9 cellular contexts compared by ENCODE assay signal in the genomic region with DNA sequence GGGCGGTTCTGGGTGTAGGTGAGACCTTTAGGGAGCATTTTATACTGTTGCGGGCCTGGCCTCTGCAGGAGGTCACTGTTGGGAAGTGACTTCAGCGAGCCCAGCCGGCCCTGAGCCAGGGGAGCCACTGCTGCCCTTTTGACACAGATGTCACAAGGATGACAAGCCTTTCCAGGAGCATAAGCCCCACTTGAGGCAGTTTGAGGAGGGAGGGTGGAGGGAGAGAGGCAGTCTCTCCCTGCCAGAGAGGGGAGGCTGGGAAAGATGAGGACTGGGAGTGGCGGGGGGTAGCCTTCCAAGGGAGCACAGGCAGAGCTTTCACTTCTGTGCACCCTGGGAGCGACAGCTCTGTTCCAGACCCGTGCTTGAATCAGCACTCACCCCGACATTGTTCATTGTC. TPM values are rescaled to one million over a fixed set of nuclear protein-coding genes. Genes with fewer than 3 reads are reported as not detected.
DNase-seq lines count a peak whose midpoint lies in the region; ATAC-seq, FAIRE-seq and TF ChIP-seq lines count a peak whose summit lies in the region.
"Had no signal": no experiment of that assay in that cellular context is flagged by ENCODE, and none has a peak within 500 bp of the region (broad histone marks: within the 10 kb centered on the region; RNA-seq: fewer than 3 reads in every experiment).

No MANE protein-coding gene starts in this region.

- H3K9me3 Mint-ChIP-seq in activated naive CD4-positive, alpha-beta T cell treated with anti-CD3 and anti-CD28 coated beads, Interleukin-2, amount 10 ng/mL, durations not matched to agents 7 days and 5 days, result no peaks in the 10 kb centered on the region
- no peaks in the 10 kb centered on the region for H3K9me3 Mint-ChIP-seq in activated T-helper 2 cell treated with anti-CD3 and anti-CD28 coated beads, Interferon-gamma antibody, Interleukin-2, Interleukin-4, amounts not matched to agents 10 μg/mL and 5 μg/mL and 100 μg/mL, durations not matched to agents 14 hours and 24 hours and 36 hours
- no peaks in the 10 kb centered on the region for H3K9me3 Mint-ChIP-seq in memory B cell

- H3K4me3 Mint-ChIP-seq in activated naive CD4-positive, alpha-beta T cell treated with anti-CD3 and anti-CD28 coated beads, Interleukin-2, amount 10 ng/mL, durations not matched to agents 7 days and 5 days, result no peak overlapping the region
- no peak overlapping the region for H3K4me3 Mint-ChIP-seq in activated T-helper 2 cell treated with anti-CD3 and anti-CD28 coated beads, Interferon-gamma antibody, Interleukin-2, Interleukin-4, amounts not matched to agents 10 μg/mL and 5 μg/mL and 100 μg/mL, durations not matched to agents 14 hours and 24 hours and 36 hours (ENCODE audit: low read depth)
- H3K4me3 Mint-ChIP-seq in memory B cell, result peak overlapping the region; percentile 17

- peaks cover 94% of the 10 kb centered on the region for H3K4me1 Mint-ChIP-seq in activated naive CD4-positive, alpha-beta T cell treated with anti-CD3 and anti-CD28 coated beads, Interleukin-2, amount 10 ng/mL, durations not matched to agents 7 days and 5 days
- peaks cover 71% of the 10 kb centered on the region for H3K4me1 Mint-ChIP-seq in activated T-helper 2 cell treated with anti-CD3 and anti-CD28 coated beads, Interferon-gamma antibody, Interleukin-2, Interleukin-4, amounts not matched to agents 10 μg/mL and 5 μg/mL and 100 μg/mL, durations not matched to agents 14 hours and 24 hours and 36 hours (ENCODE audit: low read depth)
- peaks cover 60% of the 10 kb centered on the region for H3K4me1 Mint-ChIP-seq in memory B cell

- H3K4me1 ChIP-seq in thyroid gland (peaks cover 59 to 82% of the 10 kb centered on the region in 2 donors), small intestine (ENCODE audit: control insufficient read depth in 2 of 2, insufficient read depth in 1 of 2, low read depth in 1 of 2, low read length in 1 of 2) (peaks cover 0 to 21% of the 10 kb centered on the region in 2 donors), prostate gland (replicated peaks) (peaks cover 34% of the 10 kb centered on the region)

- no peaks in the 10 kb centered on the region for H3K27me3 Mint-ChIP-seq in activated naive CD4-positive, alpha-beta T cell treated with anti-CD3 and anti-CD28 coated beads, Interleukin-2, amount 10 ng/mL, durations not matched to agents 7 days and 5 days
- H3K27me3 Mint-ChIP-seq in activated T-helper 2 cell treated with anti-CD3 and anti-CD28 coated beads, Interferon-gamma antibody, Interleukin-2, Interleukin-4, amounts not matched to agents 10 μg/mL and 5 μg/mL and 100 μg/mL, durations not matched to agents 14 hours and 24 hours and 36 hours (ENCODE audit: low read depth), result no peaks in the 10 kb centered on the region
- no peaks in the 10 kb centered on the region for H3K27me3 Mint-ChIP-seq in memory B cell

- TF ChIP-seq POLR2A in thyroid gland (IDR thresholded peaks at IDR 0.05), result no peak
- TF ChIP-seq POLR2A in prostate gland (IDR thresholded peaks at IDR 0.05), result no peak

- no peak for FAIRE-seq in small intestine (lab: Jason Lieb, UNC)
- FAIRE-seq: GM12892 had no signal

- 90 to 92% methylated on average over 7 to 8 of the region's 8 CpGs for WGBS in thyroid gland, 2 donors
- 89 to 97% (median 96%) methylated on average over 8 of the region's 8 CpGs for WGBS in small intestine, 3 donors
- WGBS in prostate gland, result 94% methylated on average over 8 of the region's 8 CpGs

- H3K27me3 ChIP-seq in thyroid gland (no peaks in the 10 kb centered on the region), small intestine (ENCODE audit: control insufficient read depth in 2 of 2, insufficient read depth in 2 of 2, low read length in 2 of 2) (no peaks in the 10 kb centered on the region), prostate gland (replicated peaks; ENCODE audit: insufficient read depth) (no peaks in the 10 kb centered on the region)

- no peak overlapping the region for H3K4me3 ChIP-seq in thyroid gland (replicated peaks in 1 of 3)
- no peak overlapping the region for H3K4me3 ChIP-seq in small intestine (ENCODE audit: low read depth in 1 of 2, low read length in 2 of 2)
- H3K4me3 ChIP-seq in prostate gland, result no peak overlapping the region

- H3K36me3 ChIP-seq in thyroid gland (no peaks in the 10 kb centered on the region), small intestine (ENCODE audit: control insufficient read depth in 2 of 2, insufficient read depth in 2 of 2, low read length in 2 of 2) (no peaks in the 10 kb centered on the region), prostate gland (no peaks in the 10 kb centered on the region)

- no peak for DNase-seq in activated naive CD4-positive, alpha-beta T cell treated with anti-CD3 and anti-CD28 coated beads, Interleukin-2, amount 10 ng/mL, durations not matched to agents 7 days and 5 days
- no peak for DNase-seq in activated naive CD4-positive, alpha-beta T cell treated with anti-CD3 and anti-CD28 coated beads, Interleukin-2, amount 50 U/mL, for 16 hours
- DNase-seq in activated T-helper 2 cell treated with anti-CD3 and anti-CD28 coated beads, Interferon-gamma antibody, Interleukin-2, Interleukin-4, amounts not matched to agents 10 μg/mL and 5 μg/mL and 100 μg/mL, durations not matched to agents 14 hours and 24 hours and 36 hours (ENCODE audit: low spot score), result no peak
- DNase-seq in memory B cell (ENCODE audit: low spot score in 2 of 2) (no peak), thyroid gland (no peak), small intestine (no peak), NCI-H510A (lab: John Stamatoyannopoulos, UW) (no peak), prostate gland (ENCODE audit: low spot score) (no peak)

- TF ChIP-seq CTCF in thyroid gland (IDR thresholded peaks at IDR 0.05) (no peak), prostate gland (IDR thresholded peaks at IDR 0.05) (no peak)

- peak overlapping the region; percentile 99 for H3K27ac Mint-ChIP-seq in activated naive CD4-positive, alpha-beta T cell treated with anti-CD3 and anti-CD28 coated beads, Interleukin-2, amount 10 ng/mL, durations not matched to agents 7 days and 5 days
- peak overlapping the region; percentile 96 for H3K27ac Mint-ChIP-seq in activated T-helper 2 cell treated with anti-CD3 and anti-CD28 coated beads, Interferon-gamma antibody, Interleukin-2, Interleukin-4, amounts not matched to agents 10 μg/mL and 5 μg/mL and 100 μg/mL, durations not matched to agents 14 hours and 24 hours and 36 hours
- peak overlapping the region; percentile 99 for H3K27ac Mint-ChIP-seq in memory B cell

- peak overlapping the region in 2 of 3 donors; percentile 97 for H3K27ac ChIP-seq in thyroid gland
- H3K27ac ChIP-seq in small intestine (ENCODE audit: low read depth in 1 of 2, low read length in 1 of 2), result no peak overlapping the region
- peak overlapping the region in 1 of 2 donors; percentile 78 for H3K27ac ChIP-seq in prostate gland

- no peaks in the 10 kb centered on the region for H3K9me3 ChIP-seq in thyroid gland
- no peaks in the 10 kb centered on the region for H3K9me3 ChIP-seq in small intestine (ENCODE audit: control insufficient read depth, low read depth)
- H3K9me3 ChIP-seq in prostate gland, result no peaks in the 10 kb centered on the region

- CTCF ChIA-PET in activated naive CD4-positive, alpha-beta T cell treated with anti-CD3 and anti-CD28 coated beads, Interleukin-2, amount 10 ng/mL, durations not matched to agents 7 days and 5 days (lab: Charles Lee), result interaction anchor here (1.4 kb wide), 1 partner anchor 10 kb away, joined by 3 read pairs; no protein-coding TSS in a partner anchor

- peaks cover 6% of the 10 kb centered on the region for H3K36me3 Mint-ChIP-seq in activated naive CD4-positive, alpha-beta T cell treated with anti-CD3 and anti-CD28 coated beads, Interleukin-2, amount 10 ng/mL, durations not matched to agents 7 days and 5 days
- peaks cover 7% of the 10 kb centered on the region for H3K36me3 Mint-ChIP-seq in activated T-helper 2 cell treated with anti-CD3 and anti-CD28 coated beads, Interferon-gamma antibody, Interleukin-2, Interleukin-4, amounts not matched to agents 10 μg/mL and 5 μg/mL and 100 μg/mL, durations not matched to agents 14 hours and 24 hours and 36 hours (ENCODE audit: low read depth)
- H3K36me3 Mint-ChIP-seq in memory B cell, result peaks cover 2% of the 10 kb centered on the region

- intact Hi-C loops in activated T-helper 2 cell treated with anti-CD3 and anti-CD28 coated beads, Interferon-gamma antibody, Interleukin-2, Interleukin-4, amounts not matched to agents 10 μg/mL and 5 μg/mL and 100 μg/mL, durations not matched to agents 14 hours and 24 hours and 36 hours (cut with micrococcal nuclease), result no loop called here
- intact Hi-C loops in thyroid gland (cut with DNase I) (no loop called here), prostate gland (cut with DNase I) (no loop called here)

- ATAC-seq in memory B cell (ENCODE audit: low read depth), result no peak

RNA-seq across cellular contexts. Expression of gene IRAK2, which starts 31.0 kb away (rescaled TPM):
- 2.4 and 2.6 TPM in 2 replicates for total RNA-seq in activated T-helper 2 cell treated with anti-CD3 and anti-CD28 coated beads, Interferon-gamma antibody, Interleukin-2, Interleukin-4, amounts not matched to agents 10 μg/mL and 5 μg/mL and 100 μg/mL, durations not matched to agents 14 hours and 24 hours and 36 hours
- total RNA-seq in thyroid gland, result 1 to 10 TPM; 5.0 to 9.1 (median 7.4) TPM
- 1 to 10 TPM; 2.0 to 6.8 (median 4.2) TPM for polyA plus RNA-seq in small intestine
- total RNA-seq in prostate gland, result 1 to 10 TPM; 5.1 to 7.6 TPM

RNA-seq across cellular contexts. Expression of gene TATDN2, which starts 52.6 kb away (rescaled TPM):
- 64.9 and 65.6 TPM in 2 replicates for total RNA-seq in activated T-helper 2 cell treated with anti-CD3 and anti-CD28 coated beads, Interferon-gamma antibody, Interleukin-2, Interleukin-4, amounts not matched to agents 10 μg/mL and 5 μg/mL and 100 μg/mL, durations not matched to agents 14 hours and 24 hours and 36 hours
- 10 to 100 TPM; 21.4 to 37.1 (median 30.1) TPM for total RNA-seq in thyroid gland
- 10 to 100 TPM; 13.8 to 19.5 (median 15.2) TPM for polyA plus RNA-seq in small intestine
- 10 to 100 TPM; 25.4 to 27.1 TPM for total RNA-seq in prostate gland

RNA-seq across cellular contexts. Expression of gene VHL, which starts 54.1 kb away (rescaled TPM):
- total RNA-seq in activated T-helper 2 cell treated with anti-CD3 and anti-CD28 coated beads, Interferon-gamma antibody, Interleukin-2, Interleukin-4, amounts not matched to agents 10 μg/mL and 5 μg/mL and 100 μg/mL, durations not matched to agents 14 hours and 24 hours and 36 hours, result 54.0 and 54.9 TPM in 2 replicates
- total RNA-seq in thyroid gland (10 to 100 TPM; 55.0 to 60.1 (median 58.5) TPM), prostate gland (10 to 100 TPM; 59.5 to 67.7 TPM)
- polyA plus RNA-seq in small intestine, result 10 to 100 TPM; 21.9 to 34.0 (median 24.4) TPM

Comparison
In these comparisons a context has a peak if more than half of its experiments do, and no peak if none do; other contexts are left out.
1. H3K27ac ChIP-seq: peak in thyroid gland (2 of 3); none in small intestine (0 of 2).
2. Peak in every context shown above with its lines, with median percentiles within 50 percentile points of each other: H3K27ac Mint-ChIP-seq.